ENCODE assay signal across 13 cellular contexts in genomic region chr15:98899266-98900021, GRCh38.
DNase-seq lines count a peak whose midpoint lies in the region; ATAC-seq and TF ChIP-seq lines count a peak whose summit lies in the region.
"Had no signal": no experiment of that assay in that cellular context is flagged by ENCODE, and none has a peak within 500 bp of the region (broad histone marks: within the 10 kb centered on the region; RNA-seq: fewer than 3 reads in every experiment).

No MANE protein-coding gene starts in this region.

- POLR2A ChIA-PET in Caco-2 (lab: Charles Lee) = no interaction called here

- TF ChIP-seq CTCF in Caco-2 (IDR thresholded peaks at IDR 0.05; ENCODE audit: insufficient read depth in 1 of 2, low read depth in 1 of 2, low read length in 1 of 2, severe bottlenecking in 1 of 2, unreplicated experiment in 1 of 2) (no peak), neural progenitor cell (IDR thresholded peaks at IDR 0.05) (no peak)

- H3K27ac Mint-ChIP-seq in Caco-2 (ENCODE audit: unreplicated experiment) = peak overlapping the region; percentile 89
- peak overlapping the region; percentile 21 for H3K27ac Mint-ChIP-seq in neural progenitor cell
- no peak overlapping the region for H3K27ac Mint-ChIP-seq in stimulated activated naive B cell treated with anti-CD40 and anti-IgM and Interleukin-4, amounts not matched to agents 10 μg/mL and 1 μg/mL and 100 μg/mL, for 72 hours

- intact Hi-C loops in Caco-2 (cut with micrococcal nuclease; ENCODE audit: unreplicated experiment) = loop anchor here (2.0 to 5.0 kb wide), 4 partner anchors 97 to 247 kb away; no protein-coding TSS in a partner anchor

- H3K4me3 Mint-ChIP-seq in Caco-2 (ENCODE audit: unreplicated experiment) = peak overlapping the region; percentile 63
- no peak overlapping the region for H3K4me3 Mint-ChIP-seq in neural progenitor cell
- H3K4me3 Mint-ChIP-seq in stimulated activated naive B cell treated with anti-CD40 and anti-IgM and Interleukin-4, amounts not matched to agents 10 μg/mL and 1 μg/mL and 100 μg/mL, for 72 hours = no peak overlapping the region
- H3K4me3 Mint-ChIP-seq: neural crest cell had no signal

- peak overlapping the region; percentile 37 for H3K4me2 ChIP-seq in neural progenitor cell

- H3K4me1 ChIP-seq in Caco-2 (peaks cover 77% of the 10 kb centered on the region), duodenal mucosa (ENCODE audit: control insufficient read depth in 1 of 2, insufficient read depth in 2 of 2, low read length in 2 of 2) (peaks cover 0 to 3% of the 10 kb centered on the region in 2 donors), neural progenitor cell (peaks cover 33% of the 10 kb centered on the region)

- no peak for ATAC-seq in stimulated activated naive B cell treated with anti-CD40 and anti-IgM and Interleukin-4, amounts not matched to agents 10 μg/mL and 1 μg/mL and 100 μg/mL, for 72 hours (replicated peaks)

- peak overlapping the region; percentile 26 for H3K27ac ChIP-seq in duodenal mucosa (ENCODE audit: low read depth, low read length)
- H3K27ac ChIP-seq in neural progenitor cell = peak overlapping the region; percentile 74
- H3K27ac ChIP-seq: C4-2B had no signal

- no peak overlapping the region for H3K4me3 ChIP-seq in Caco-2 (ENCODE audit: low read depth, low read length)
- H3K4me3 ChIP-seq in duodenal mucosa (ENCODE audit: low read depth in 1 of 2, low read length in 2 of 2) = no peak overlapping the region
- no peak overlapping the region for H3K4me3 ChIP-seq in neural progenitor cell
- H3K4me3 ChIP-seq: HAP-1 had no signal

- no peaks in the 10 kb centered on the region for H3K9me3 Mint-ChIP-seq in Caco-2 (ENCODE audit: unreplicated experiment)
- H3K9me3 Mint-ChIP-seq in neural progenitor cell = no peaks in the 10 kb centered on the region
- no peaks in the 10 kb centered on the region for H3K9me3 Mint-ChIP-seq in stimulated activated naive B cell treated with anti-CD40 and anti-IgM and Interleukin-4, amounts not matched to agents 10 μg/mL and 1 μg/mL and 100 μg/mL, for 72 hours
- H3K9me3 Mint-ChIP-seq: neural crest cell had no signal

- no peak overlapping the region for H2AFZ ChIP-seq in neural progenitor cell (replicated peaks)

- peaks cover 37% of the 10 kb centered on the region for H4K20me1 ChIP-seq in neural progenitor cell (ENCODE audit: low read depth)

- no peaks in the 10 kb centered on the region for H3K36me3 ChIP-seq in Caco-2 (ENCODE audit: control insufficient read depth, insufficient read depth, low read length)
- H3K36me3 ChIP-seq in duodenal mucosa (ENCODE audit: control insufficient read depth in 1 of 2, insufficient read depth in 2 of 2, low read length in 2 of 2) = peaks cover 5 to 7% of the 10 kb centered on the region in 2 donors
- H3K36me3 ChIP-seq in neural progenitor cell = no peaks in the 10 kb centered on the region

- H3K9me3 ChIP-seq in Caco-2 = no peaks in the 10 kb centered on the region
- no peaks in the 10 kb centered on the region for H3K9me3 ChIP-seq in duodenal mucosa (ENCODE audit: control insufficient read depth in 1 of 2, low read length in 2 of 2)
- H3K9me3 ChIP-seq in neural progenitor cell (ENCODE audit: low read depth) = no peaks in the 10 kb centered on the region
- H3K9me3 ChIP-seq: HAP-1 had no signal

- CTCF ChIA-PET in Caco-2 (lab: Charles Lee) = no interaction called here

- H3K79me2 ChIP-seq in neural progenitor cell (ENCODE audit: low read depth) = peaks cover 4% of the 10 kb centered on the region

- H3K27me3 ChIP-seq in Caco-2 (replicated peaks; ENCODE audit: control insufficient read depth, insufficient read depth, low read length) (no peaks in the 10 kb centered on the region), duodenal mucosa (ENCODE audit: control insufficient read depth in 1 of 2, insufficient read depth in 2 of 2, low read length in 2 of 2) (no peaks in the 10 kb centered on the region), neural progenitor cell (no peaks in the 10 kb centered on the region)

- H3K4me1 Mint-ChIP-seq in Caco-2 (ENCODE audit: low read depth, unreplicated experiment) (peaks cover 50% of the 10 kb centered on the region), neural progenitor cell (peaks cover 47% of the 10 kb centered on the region)
- peaks cover 4 to 7% of the 10 kb centered on the region in 2 donors for H3K4me1 Mint-ChIP-seq in stimulated activated naive B cell treated with anti-CD40 and anti-IgM and Interleukin-4, amounts not matched to agents 10 μg/mL and 1 μg/mL and 100 μg/mL, for 72 hours

- H3K9ac ChIP-seq in duodenal mucosa (ENCODE audit: low read depth in 1 of 2, low read length in 2 of 2) = no peak overlapping the region
- no peak overlapping the region for H3K9ac ChIP-seq in neural progenitor cell

- H3K36me3 Mint-ChIP-seq in Caco-2 (ENCODE audit: insufficient read depth, unreplicated experiment) (peaks cover 31% of the 10 kb centered on the region), neural progenitor cell (peaks cover 31% of the 10 kb centered on the region)
- peaks cover 12 to 28% of the 10 kb centered on the region in 2 donors for H3K36me3 Mint-ChIP-seq in stimulated activated naive B cell treated with anti-CD40 and anti-IgM and Interleukin-4, amounts not matched to agents 10 μg/mL and 1 μg/mL and 100 μg/mL, for 72 hours

- BruUV-seq in Caco-2 (replicated peaks; lab: Mats Ljungman, UMichigan) = no TSS peak

- H3F3A ChIP-seq in neural progenitor cell (ENCODE audit: low read depth) = peaks cover 18% of the 10 kb centered on the region

- DNase-seq in Caco-2 = no peak
- DNase-seq in NOMO-1 (lab: John Stamatoyannopoulos, UW; ENCODE audit: unreplicated experiment in 2 of 2) = peak; percentile 87 to 95
- DNase-seq in neural progenitor cell (ENCODE audit: low spot score) = peak; percentile 21
- no peak for DNase-seq in activated CD4-positive, alpha-beta T cell treated with anti-CD3 and anti-CD28 coated beads for 48 hours
- DNase-seq in foreskin melanocyte = no peak
- no peak for DNase-seq in stimulated activated naive B cell treated with anti-CD40 and anti-IgM and Interleukin-4, amounts not matched to agents 10 μg/mL and 1 μg/mL and 100 μg/mL, for 72 hours
- DNase-seq in activated T-cell treated with anti-CD3 and anti-CD28 coated beads for 4 hours = no peak
- DNase-seq: NCI-H524; stimulated activated CD4-positive, alpha-beta T cell treated with anti-CD3 and anti-CD28 coated beads, Interleukin-2, amount 100 ng/mL, for 48 hours had no signal

- no peaks in the 10 kb centered on the region for H3K27me3 Mint-ChIP-seq in Caco-2 (ENCODE audit: insufficient read depth, unreplicated experiment)
- no peaks in the 10 kb centered on the region for H3K27me3 Mint-ChIP-seq in neural progenitor cell (ENCODE audit: insufficient read depth, low read depth)
- H3K27me3 Mint-ChIP-seq in stimulated activated naive B cell treated with anti-CD40 and anti-IgM and Interleukin-4, amounts not matched to agents 10 μg/mL and 1 μg/mL and 100 μg/mL, for 72 hours = no peaks in the 10 kb centered on the region

Comparison
In these comparisons a context has a peak if more than half of its experiments do, and no peak if none do; other contexts are left out.
1. DNase-seq: peak in NOMO-1 (2 of 2) and neural progenitor cell (single experiment); none in Caco-2 (0 of 2), activated CD4-positive, alpha-beta T cell treated with anti-CD3 and anti-CD28 coated beads for 48 hours (single experiment), foreskin melanocyte (single experiment), stimulated activated naive B cell treated with anti-CD40 and anti-IgM and Interleukin-4, amounts not matched to agents 10 μg/mL and 1 μg/mL and 100 μg/mL, for 72 hours (single experiment) and activated T-cell treated with anti-CD3 and anti-CD28 coated beads for 4 hours (single experiment).